22 cellular contexts compared by ENCODE assay signal in the genomic region with DNA sequence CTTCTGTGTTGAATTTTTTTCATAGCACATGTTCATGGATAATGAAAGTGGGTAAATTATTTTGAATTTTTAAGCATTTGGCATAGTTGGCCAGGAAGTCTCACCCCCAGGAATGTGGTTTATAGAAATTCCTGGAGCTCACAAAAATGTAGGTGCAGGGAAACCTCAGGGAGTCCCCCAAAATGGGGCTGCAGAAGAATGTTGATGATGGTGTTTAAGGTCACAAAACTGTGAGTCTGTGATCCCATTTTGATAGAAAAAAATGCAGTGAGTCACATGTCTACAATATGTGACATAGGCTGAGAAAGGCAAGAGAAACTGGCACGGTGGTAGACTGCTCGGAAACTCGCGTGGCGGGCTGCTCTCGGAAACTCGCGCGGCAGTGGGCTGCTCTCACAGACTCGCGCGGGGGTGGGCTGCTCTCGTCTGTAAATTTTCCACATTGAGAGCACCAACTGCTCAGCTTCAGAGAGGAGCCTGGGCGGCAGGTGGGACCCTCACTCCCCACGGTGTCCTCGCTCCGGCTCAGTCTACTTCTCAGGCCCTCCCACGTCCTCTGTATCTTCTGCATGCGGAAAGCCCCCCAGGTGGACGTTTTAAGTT. TPM values are rescaled to one million over a fixed set of nuclear protein-coding genes. Genes with fewer than 3 reads are reported as not detected.
A peak's percentile ranks its signal among the peaks of the same experiment; 100 is the strongest.
DNase-seq lines count a peak whose midpoint lies in the region; ATAC-seq and TF ChIP-seq lines count a peak whose summit lies in the region.
"Had no signal": no experiment of that assay in that cellular context is flagged by ENCODE, and none has a peak within 500 bp of the region (broad histone marks: within the 10 kb centered on the region; RNA-seq: fewer than 3 reads in every experiment).

No MANE protein-coding gene starts in this region.

- in situ Hi-C loops in brain microvascular endothelial cell (cut with HindIII; ENCODE audit: low pct_ligation_motif_present, low sequenced_read_pairs): no loop called here

- peaks cover 72% of the 10 kb centered on the region for H3K36me3 ChIP-seq in brain microvascular endothelial cell (replicated peaks)
- peaks cover 0 to 90% of the 10 kb centered on the region in 2 donors for H3K36me3 ChIP-seq in gastroesophageal sphincter

- H3K4me1 ChIP-seq in gastroesophageal sphincter: no peaks in the 10 kb centered on the region
- H3K4me1 ChIP-seq: SJCRH30 had no signal

- H3K4me1 Mint-ChIP-seq in activated T-cell treated with anti-CD3 and anti-CD28 coated beads, Interleukin-2, amount 50 U/mL, for 24 hours (ENCODE audit: low read depth): peaks cover 3% of the 10 kb centered on the region
- H3K4me1 Mint-ChIP-seq in HFFc6 (ENCODE audit: low read depth): peaks cover 9% of the 10 kb centered on the region
- peaks cover 0 to 3% of the 10 kb centered on the region in 2 donors for H3K4me1 Mint-ChIP-seq in effector memory CD8-positive, alpha-beta T cell (ENCODE audit: low read depth in 2 of 2)
- H3K4me1 Mint-ChIP-seq: CD4-positive, CD25-positive, alpha-beta regulatory T cell; IgD-negative memory B cell had no signal

- H3K27me3 ChIP-seq in brain microvascular endothelial cell (replicated peaks) (no peaks in the 10 kb centered on the region), gastroesophageal sphincter (no peaks in the 10 kb centered on the region)
- H3K27me3 ChIP-seq: BE2C, SJCRH30 had no signal

- H3K4me3 ChIP-seq in brain microvascular endothelial cell (ENCODE audit: low read depth, low read length) (no peak overlapping the region), gastroesophageal sphincter (no peak overlapping the region)
- H3K4me3 ChIP-seq: PC-9, SJCRH30 had no signal

- peaks cover 77% of the 10 kb centered on the region for H3K36me3 Mint-ChIP-seq in activated T-cell treated with anti-CD3 and anti-CD28 coated beads, Interleukin-2, amount 50 U/mL, for 24 hours (ENCODE audit: low read depth)
- H3K36me3 Mint-ChIP-seq in HFFc6 (ENCODE audit: low read depth): peaks cover 26% of the 10 kb centered on the region
- H3K36me3 Mint-ChIP-seq in effector memory CD8-positive, alpha-beta T cell (ENCODE audit: insufficient read depth): peaks cover 81% of the 10 kb centered on the region

- no peak for TF ChIP-seq EP300 in gastroesophageal sphincter (IDR thresholded peaks at IDR 0.05)

- H3K27ac ChIP-seq in brain microvascular endothelial cell (no peak overlapping the region), gastroesophageal sphincter (no peak overlapping the region)
- H3K27ac ChIP-seq: HL-60, PC-9, RWPE1, SJCRH30 had no signal

- no peaks in the 10 kb centered on the region for H3K27me3 Mint-ChIP-seq in activated T-cell treated with anti-CD3 and anti-CD28 coated beads, Interleukin-2, amount 50 U/mL, for 24 hours
- peaks cover 11% of the 10 kb centered on the region for H3K27me3 Mint-ChIP-seq in HFFc6 (ENCODE audit: insufficient read depth)
- H3K27me3 Mint-ChIP-seq in effector memory CD8-positive, alpha-beta T cell: no peaks in the 10 kb centered on the region
- H3K27me3 Mint-ChIP-seq: CD4-positive, CD25-positive, alpha-beta regulatory T cell; IgD-negative memory B cell had no signal

- H3K9me3 Mint-ChIP-seq in activated T-cell treated with anti-CD3 and anti-CD28 coated beads, Interleukin-2, amount 50 U/mL, for 24 hours: no peaks in the 10 kb centered on the region
- H3K9me3 Mint-ChIP-seq in HFFc6: no peaks in the 10 kb centered on the region
- no peaks in the 10 kb centered on the region for H3K9me3 Mint-ChIP-seq in effector memory CD8-positive, alpha-beta T cell
- H3K9me3 Mint-ChIP-seq: CD4-positive, CD25-positive, alpha-beta regulatory T cell; IgD-negative memory B cell had no signal

- TF ChIP-seq CTCF in HFFc6 (IDR thresholded peaks at IDR 0.05) (no peak), brain microvascular endothelial cell (IDR thresholded peaks at IDR 0.05; ENCODE audit: low read depth, low read length, missing control alignments) (no peak), gastroesophageal sphincter (IDR thresholded peaks at IDR 0.05) (no peak)

- peak overlapping the region; percentile 44 for H3K27ac Mint-ChIP-seq in activated T-cell treated with anti-CD3 and anti-CD28 coated beads, Interleukin-2, amount 50 U/mL, for 24 hours
- H3K27ac Mint-ChIP-seq in HFFc6: peak overlapping the region; percentile 63; the same call in 1 of the 2 replicates
- peak overlapping the region; percentile 25 to 49 for H3K27ac Mint-ChIP-seq in effector memory CD8-positive, alpha-beta T cell

- ATAC-seq in effector memory CD8-positive, alpha-beta T cell (replicated peaks): no peak
- ATAC-seq in gastroesophageal sphincter (no peak), GM18870 (IDR thresholded peaks at IDR 0.05; ENCODE audit: unreplicated experiment) (no peak)

- H3K4me3 Mint-ChIP-seq in activated T-cell treated with anti-CD3 and anti-CD28 coated beads, Interleukin-2, amount 50 U/mL, for 24 hours: no peak overlapping the region
- H3K4me3 Mint-ChIP-seq in HFFc6: no peak overlapping the region
- no peak overlapping the region for H3K4me3 Mint-ChIP-seq in effector memory CD8-positive, alpha-beta T cell
- H3K4me3 Mint-ChIP-seq: CD4-positive, CD25-positive, alpha-beta regulatory T cell; IgD-negative memory B cell had no signal

- TF ChIP-seq POLR2A in gastroesophageal sphincter (IDR thresholded peaks at IDR 0.05): no peak

- WGBS in gastroesophageal sphincter (ENCODE audit: low coverage in 1 of 2), 2 donors: 87 to 91% methylated on average over 12 to 20 of the region's 20 CpGs

- no peak for DNase-seq in activated T-cell treated with anti-CD3 and anti-CD28 coated beads, Interleukin-2, amount 50 U/mL, for 24 hours
- no peak for DNase-seq in activated T-cell treated with anti-CD3 and anti-CD28 coated beads, Interleukin-2, amount 50 U/mL, for 1 hour
- DNase-seq in HFFc6: peak; percentile 48
- DNase-seq in effector memory CD8-positive, alpha-beta T cell: no peak
- peak; percentile 64 for DNase-seq in putamen (ENCODE audit: low spot score)
- DNase-seq in brain microvascular endothelial cell: no peak
- DNase-seq: 8988T; BE2C; CD4-positive, CD25-positive, alpha-beta regulatory T cell; DMS53; Karpas-422; NCI-H1048; NCI-H1436; NCI-H2029; NCI-H526; PC-9; SJCRH30 had no signal

- H3K9me3 ChIP-seq in gastroesophageal sphincter: no peaks in the 10 kb centered on the region
- H3K9me3 ChIP-seq: BE2C, SJCRH30 had no signal

RNA-seq across cellular contexts. Expression of a gene that starts 18.7 kb away (rescaled TPM):
- 1 to 10 TPM; 2.1 to 3.2 (median 3.0) TPM for total RNA-seq in HFFc6 (2021; fragmentation: NEBNext Ultra II Directional; extraction: Animal tissue kit (Norgen Biotek cat#: 25700))
- total RNA-seq in gastroesophageal sphincter: 1 to 10 TPM; 1.0 to 7.3 (median 3.6) TPM

RNA-seq across cellular contexts. Expression of a gene that starts 23.2 kb away (rescaled TPM):
- 100 to 1,000 TPM; 147 to 212 (median 164) TPM for total RNA-seq in HFFc6 (2021; fragmentation: NEBNext Ultra II Directional; extraction: Animal tissue kit (Norgen Biotek cat#: 25700))
- total RNA-seq in gastroesophageal sphincter: 10 to 100 TPM in 2 of 4 donors, 1 to 10 TPM in 2; 5.3 to 11.8 (median 9.1) TPM

RNA-seq across cellular contexts. Expression of a gene that starts 26.6 kb away (rescaled TPM):
- 100 to 1,000 TPM; 157 to 202 (median 170) TPM for total RNA-seq in HFFc6 (2021; fragmentation: NEBNext Ultra II Directional; extraction: Animal tissue kit (Norgen Biotek cat#: 25700))
- 100 to 1,000 TPM; 118 to 165 (median 134) TPM for total RNA-seq in gastroesophageal sphincter

RNA-seq across cellular contexts. Expression of a gene that starts 48.6 kb away (rescaled TPM):
- 10 to 100 TPM; 59.6 to 69.2 (median 65.9) TPM for total RNA-seq in HFFc6 (2021; fragmentation: NEBNext Ultra II Directional; extraction: Animal tissue kit (Norgen Biotek cat#: 25700))
- total RNA-seq in gastroesophageal sphincter: 100 to 1,000 TPM in 1 of 4 donors, 10 to 100 TPM in 3; 86.3 to 116 (median 90.1) TPM

Comparison
In these comparisons a context has a peak if more than half of its experiments do, and no peak if none do; other contexts are left out.
1. DNase-seq: peak in HFFc6 (single experiment) and putamen (single experiment); none in activated T-cell treated with anti-CD3 and anti-CD28 coated beads, Interleukin-2, amount 50 U/mL, for 24 hours (single experiment), activated T-cell treated with anti-CD3 and anti-CD28 coated beads, Interleukin-2, amount 50 U/mL, for 1 hour (single experiment), effector memory CD8-positive, alpha-beta T cell (0 of 3) and brain microvascular endothelial cell (single experiment).
2. RNA of a gene that starts 23.2 kb away (total RNA-seq): 147 to 212 TPM in HFFc6; 5.3 to 11.8 TPM in gastroesophageal sphincter; every median in the first group is over 10 times any median in the second.
3. Peak in every context shown above with its lines, with median percentiles within 50 percentile points of each other: H3K27ac Mint-ChIP-seq.